ENCODE assay signal across 19 cellular contexts in the genomic region with DNA sequence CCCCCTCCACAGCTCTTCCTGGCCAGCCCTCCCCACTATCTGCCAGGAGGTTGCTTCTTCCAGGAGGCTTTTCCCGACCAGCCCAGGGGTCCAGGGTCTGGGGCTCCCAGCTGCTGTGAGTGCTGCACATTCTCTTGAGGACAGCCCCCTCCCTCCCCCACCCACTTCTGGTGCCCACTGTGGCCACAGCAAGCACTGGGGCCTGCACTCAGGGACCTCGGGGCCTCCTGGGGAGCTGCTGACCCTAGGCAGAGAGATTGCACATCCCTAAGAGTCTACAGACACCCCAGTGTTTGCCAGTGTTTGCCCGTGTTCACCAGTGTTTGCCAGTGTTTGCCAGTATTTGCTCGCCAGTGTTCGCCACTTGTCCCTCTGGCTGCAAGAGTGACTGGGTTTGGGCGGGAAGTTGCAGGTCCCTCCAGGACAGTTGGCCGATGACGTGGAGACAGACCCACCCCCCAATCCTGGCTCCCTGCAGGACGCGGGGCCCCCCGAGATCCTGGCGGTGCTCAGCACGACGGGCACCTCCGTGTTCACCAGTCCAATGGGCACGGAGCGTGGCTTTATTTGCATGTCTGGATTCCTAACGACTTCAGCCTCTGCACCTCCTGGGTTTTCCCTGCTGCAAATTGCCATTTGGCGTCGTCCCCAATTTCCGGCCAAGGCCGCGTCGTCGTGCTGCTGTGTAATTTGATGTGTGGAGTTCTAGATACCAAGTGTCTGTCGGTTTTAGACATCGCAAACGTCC.
A peak's percentile ranks its signal among the peaks of the same experiment; 100 is the strongest.
DNase-seq lines count a peak whose midpoint lies in the region; ATAC-seq and TF ChIP-seq lines count a peak whose summit lies in the region.
"Had no signal": no experiment of that assay in that cellular context is flagged by ENCODE, and none has a peak within 500 bp of the region (broad histone marks: within the 10 kb centered on the region; RNA-seq: fewer than 3 reads in every experiment).

No MANE protein-coding gene starts in this region.

- H3K4me3 ChIP-seq in left lung, result no peak overlapping the region
- H3K4me3 ChIP-seq in psoas muscle, result no peak overlapping the region
- no peak overlapping the region for H3K4me3 ChIP-seq in stomach
- H3K4me3 ChIP-seq: GM23338 had no signal

- intact Hi-C loops in cardiac septum (cut with DNase I) (no loop called here), Right ventricle myocardium superior (cut with DNase I) (no loop called here), left lung (cut with DNase I) (no loop called here), psoas muscle (cut with DNase I) (no loop called here), stomach (cut with DNase I; ENCODE audit: low total_unique reads) (no loop called here)

- 20 to 34% (median 29%) methylated on average over 26 to 28 of the region's 28 CpGs for WGBS in psoas muscle, 3 donors
- WGBS in stomach, 5 donors, result 76 to 83% (median 78%) methylated on average over 25 to 28 of the region's 28 CpGs

- H3K27ac ChIP-seq in left lung (no peak overlapping the region), psoas muscle (no peak overlapping the region), stomach (no peak overlapping the region)
- H3K27ac ChIP-seq: KMS-11 had no signal

- DNase-seq in cardiac septum (ENCODE audit: low spot score) (peak; percentile 47), Right ventricle myocardium superior (no peak), NCI-H526 treated with DMSO at 0.1 percent for 48 hours (lab: John Stamatoyannopoulos, UW) (peak; percentile 12), left lung (peak; percentile 10 to 50), psoas muscle (peak; percentile 1 to 40), stomach (no peak), cerebellar cortex (ENCODE audit: low spot score) (no peak)
- DNase-seq: ACHN; Caco-2; CD4-positive, CD25-positive, alpha-beta regulatory T cell; NCI-H1436 treated with DMSO at 0.1 percent for 48 hours; NCI-H2029 treated with DMSO at 0.1 percent for 48 hours; NCI-H2171 treated with DMSO at 0.1 percent for 48 hours; NCI-H446 treated with DMSO at 0.1 percent for 48 hours; NCI-H748 treated with DMSO at 0.1 percent for 48 hours; PC-3 had no signal

- no peak for TF ChIP-seq CTCF in left lung (IDR thresholded peaks at IDR 0.05)
- TF ChIP-seq CTCF in psoas muscle (IDR thresholded peaks at IDR 0.05), result no peak
- TF ChIP-seq CTCF in stomach (IDR thresholded peaks at IDR 0.05), result no peak

- no peak for TF ChIP-seq POLR2A in stomach (IDR thresholded peaks at IDR 0.05)

- TF ChIP-seq EP300 in stomach (IDR thresholded peaks at IDR 0.05), result no peak

- no peak for ATAC-seq in Right ventricle myocardium superior (ENCODE audit: poor library complexity)
- no peak for ATAC-seq in left lung
- ATAC-seq in psoas muscle, result no peak
- no peak for ATAC-seq in HG02798 (IDR thresholded peaks at IDR 0.05; ENCODE audit: poor library complexity, unreplicated experiment)
- ATAC-seq: GM23338, PC-3 had no signal

- H3K36me3 ChIP-seq in left lung (no peaks in the 10 kb centered on the region), psoas muscle (ENCODE audit: insufficient read depth in 1 of 2, low read depth in 1 of 2) (no peaks in the 10 kb centered on the region), stomach (no peaks in the 10 kb centered on the region)

- H3K27me3 ChIP-seq in left lung (peaks cover 0 to 77% of the 10 kb centered on the region in 2 donors), psoas muscle (ENCODE audit: insufficient read depth in 3 of 3, low read length in 2 of 3) (peaks cover 0 to 62% (median 14%) of the 10 kb centered on the region in 3 donors), stomach (peaks cover 0 to 78% (median 42%) of the 10 kb centered on the region in 3 donors)

- H3K4me1 ChIP-seq in left lung (no peaks in the 10 kb centered on the region), psoas muscle (no peaks in the 10 kb centered on the region), stomach (no peaks in the 10 kb centered on the region)
- H3K4me1 ChIP-seq: Caco-2 had no signal

- H3K9me3 ChIP-seq in left lung (no peaks in the 10 kb centered on the region), psoas muscle (no peaks in the 10 kb centered on the region), stomach (no peaks in the 10 kb centered on the region)
- H3K9me3 ChIP-seq: Caco-2 had no signal

Comparison
In these comparisons a context has a peak if more than half of its experiments do, and no peak if none do; other contexts are left out.
1. DNase-seq: peak in cardiac septum (single experiment), NCI-H526 treated with DMSO at 0.1 percent for 48 hours (single experiment), left lung (2 of 2) and psoas muscle (2 of 2); none in Right ventricle myocardium superior (single experiment), stomach (single experiment) and cerebellar cortex (single experiment).